ENCODE assay signal across 2 cellular contexts in genomic region chr6:44011350-44011925, GRCh38.
TF ChIP-seq lines count a peak whose summit lies in the region.

No MANE protein-coding gene starts in this region.

TF ChIP-seq in HCT116, 20 proteins besides CTCF, POLR2A, EP300 and RAD21 (continued from another document):
- TF ChIP-seq ZBTB33 (IDR thresholded peaks at IDR 0.05; ENCODE audit: extremely low read depth, insufficient replicate concordance, low read length) (no peak), ZNF274 (IDR thresholded peaks at IDR 0.05; ENCODE audit: low read depth, low read length) (no peak), ELF1 (IDR thresholded peaks at IDR 0.05; ENCODE audit: borderline replicate concordance, low read depth) (no peak), SRF (IDR thresholded peaks at IDR 0.05; ENCODE audit: low read depth) (no peak), JUND (IDR thresholded peaks at IDR 0.05) (no peak), EZH2phosphoT487 (IDR thresholded peaks at IDR 0.05; ENCODE audit: borderline replicate concordance) (no peak)
- TF ChIP-seq, protein P1, sequence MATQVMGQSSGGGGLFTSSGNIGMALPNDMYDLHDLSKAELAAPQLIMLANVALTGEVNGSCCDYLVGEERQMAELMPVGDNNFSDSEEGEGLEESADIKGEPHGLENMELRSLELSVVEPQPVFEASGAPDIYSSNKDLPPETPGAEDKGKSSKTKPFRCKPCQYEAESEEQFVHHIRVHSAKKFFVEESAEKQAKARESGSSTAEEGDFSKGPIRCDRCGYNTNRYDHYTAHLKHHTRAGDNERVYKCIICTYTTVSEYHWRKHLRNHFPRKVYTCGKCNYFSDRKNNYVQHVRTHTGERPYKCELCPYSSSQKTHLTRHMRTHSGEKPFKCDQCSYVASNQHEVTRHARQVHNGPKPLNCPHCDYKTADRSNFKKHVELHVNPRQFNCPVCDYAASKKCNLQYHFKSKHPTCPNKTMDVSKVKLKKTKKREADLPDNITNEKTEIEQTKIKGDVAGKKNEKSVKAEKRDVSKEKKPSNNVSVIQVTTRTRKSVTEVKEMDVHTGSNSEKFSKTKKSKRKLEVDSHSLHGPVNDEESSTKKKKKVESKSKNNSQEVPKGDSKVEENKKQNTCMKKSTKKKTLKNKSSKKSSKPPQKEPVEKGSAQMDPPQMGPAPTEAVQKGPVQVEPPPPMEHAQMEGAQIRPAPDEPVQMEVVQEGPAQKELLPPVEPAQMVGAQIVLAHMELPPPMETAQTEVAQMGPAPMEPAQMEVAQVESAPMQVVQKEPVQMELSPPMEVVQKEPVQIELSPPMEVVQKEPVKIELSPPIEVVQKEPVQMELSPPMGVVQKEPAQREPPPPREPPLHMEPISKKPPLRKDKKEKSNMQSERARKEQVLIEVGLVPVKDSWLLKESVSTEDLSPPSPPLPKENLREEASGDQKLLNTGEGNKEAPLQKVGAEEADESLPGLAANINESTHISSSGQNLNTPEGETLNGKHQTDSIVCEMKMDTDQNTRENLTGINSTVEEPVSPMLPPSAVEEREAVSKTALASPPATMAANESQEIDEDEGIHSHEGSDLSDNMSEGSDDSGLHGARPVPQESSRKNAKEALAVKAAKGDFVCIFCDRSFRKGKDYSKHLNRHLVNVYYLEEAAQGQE (IDR thresholded peaks at IDR 0.05; ENCODE audit: low read depth), result no peak
- TF ChIP-seq, protein P2, sequence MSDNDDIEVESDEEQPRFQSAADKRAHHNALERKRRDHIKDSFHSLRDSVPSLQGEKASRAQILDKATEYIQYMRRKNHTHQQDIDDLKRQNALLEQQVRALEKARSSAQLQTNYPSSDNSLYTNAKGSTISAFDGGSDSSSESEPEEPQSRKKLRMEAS (IDR thresholded peaks at IDR 0.05), result no peak
TF ChIP-seq in HCT116: peak in this region for 0.

TF ChIP-seq in K562, 482 proteins besides CTCF, POLR2A, EP300 and RAD21 (continued from another document):
- no peak for TF ChIP-seq ZNF586 (CRISPR knock-in tag; conservative IDR thresholded peaks at IDR 0.05)
- TF ChIP-seq PTTG1 (tag; IDR thresholded peaks at IDR 0.05; ENCODE audit: low read depth), result no peak
- TF ChIP-seq ZNF354B (CRISPR knock-in tag; IDR thresholded peaks at IDR 0.05), result no peak
- TF ChIP-seq KLF6 (CRISPR knock-in tag; IDR thresholded peaks at IDR 0.05; ENCODE audit: borderline replicate concordance), result no peak
- TF ChIP-seq SMAD1 (IDR thresholded peaks at IDR 0.05; ENCODE audit: low read depth, low read length, partially characterized antibody), result no peak
- no peak for TF ChIP-seq KLF1 (tag; IDR thresholded peaks at IDR 0.05)
- no peak for TF ChIP-seq WHSC1 (IDR thresholded peaks at IDR 0.05; ENCODE audit: low read length)
- TF ChIP-seq MTF1 (CRISPR knock-in tag; IDR thresholded peaks at IDR 0.05; ENCODE audit: borderline replicate concordance), result 0 out of 2 replicates have a peak, but pooled peaks have one; percentile 30
- no peak for TF ChIP-seq ZBTB8A (IDR thresholded peaks at IDR 0.05; ENCODE audit: partially characterized antibody)
- no peak for TF ChIP-seq AFF1 (IDR thresholded peaks at IDR 0.05; ENCODE audit: low read depth in 1 of 2, partially characterized antibody in 2 of 2)
- no peak for TF ChIP-seq ZNF75A (CRISPR knock-in tag; IDR thresholded peaks at IDR 0.05)
- no peak for TF ChIP-seq SOX6 (IDR thresholded peaks at IDR 0.05)
- 0 out of 2 replicates have a peak, but pooled peaks have one; percentile 10 for TF ChIP-seq ZNF165 (CRISPR knock-in tag; IDR thresholded peaks at IDR 0.05; ENCODE audit: borderline replicate concordance)
- TF ChIP-seq BCL6 (CRISPR knock-in tag; IDR thresholded peaks at IDR 0.05), result 0 out of 2 replicates have a peak, but pooled peaks have one; percentile 48
- TF ChIP-seq ZNF76 (CRISPR knock-in tag; IDR thresholded peaks at IDR 0.05; ENCODE audit: borderline replicate concordance), result 0 out of 2 replicates have a peak, but pooled peaks have one; percentile 19
- TF ChIP-seq POLR2G (IDR thresholded peaks at IDR 0.05; ENCODE audit: low read depth, low read length), result no peak
- TF ChIP-seq, protein P3, sequence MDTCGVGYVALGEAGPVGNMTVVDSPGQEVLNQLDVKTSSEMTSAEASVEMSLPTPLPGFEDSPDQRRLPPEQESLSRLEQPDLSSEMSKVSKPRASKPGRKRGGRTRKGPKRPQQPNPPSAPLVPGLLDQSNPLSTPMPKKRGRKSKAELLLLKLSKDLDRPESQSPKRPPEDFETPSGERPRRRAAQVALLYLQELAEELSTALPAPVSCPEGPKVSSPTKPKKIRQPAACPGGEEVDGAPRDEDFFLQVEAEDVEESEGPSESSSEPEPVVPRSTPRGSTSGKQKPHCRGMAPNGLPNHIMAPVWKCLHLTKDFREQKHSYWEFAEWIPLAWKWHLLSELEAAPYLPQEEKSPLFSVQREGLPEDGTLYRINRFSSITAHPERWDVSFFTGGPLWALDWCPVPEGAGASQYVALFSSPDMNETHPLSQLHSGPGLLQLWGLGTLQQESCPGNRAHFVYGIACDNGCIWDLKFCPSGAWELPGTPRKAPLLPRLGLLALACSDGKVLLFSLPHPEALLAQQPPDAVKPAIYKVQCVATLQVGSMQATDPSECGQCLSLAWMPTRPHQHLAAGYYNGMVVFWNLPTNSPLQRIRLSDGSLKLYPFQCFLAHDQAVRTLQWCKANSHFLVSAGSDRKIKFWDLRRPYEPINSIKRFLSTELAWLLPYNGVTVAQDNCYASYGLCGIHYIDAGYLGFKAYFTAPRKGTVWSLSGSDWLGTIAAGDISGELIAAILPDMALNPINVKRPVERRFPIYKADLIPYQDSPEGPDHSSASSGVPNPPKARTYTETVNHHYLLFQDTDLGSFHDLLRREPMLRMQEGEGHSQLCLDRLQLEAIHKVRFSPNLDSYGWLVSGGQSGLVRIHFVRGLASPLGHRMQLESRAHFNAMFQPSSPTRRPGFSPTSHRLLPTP (IDR thresholded peaks at IDR 0.05; ENCODE audit: borderline replicate concordance, extremely low read depth, insufficient read length), result no peak
- TF ChIP-seq, protein P4, sequence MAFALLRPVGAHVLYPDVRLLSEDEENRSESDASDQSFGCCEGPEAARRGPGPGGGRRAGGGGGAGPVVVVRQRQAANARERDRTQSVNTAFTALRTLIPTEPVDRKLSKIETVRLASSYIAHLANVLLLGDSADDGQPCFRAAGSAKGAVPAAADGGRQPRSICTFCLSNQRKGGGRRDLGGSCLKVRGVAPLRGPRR (CRISPR knock-in tag; IDR thresholded peaks at IDR 0.05), result no peak
- no peak for TF ChIP-seq ZNF197 (CRISPR knock-in tag; IDR thresholded peaks at IDR 0.05; ENCODE audit: low read depth)
- no peak for TF ChIP-seq CBFA2T3 (IDR thresholded peaks at IDR 0.05)
- TF ChIP-seq CREB1 (IDR thresholded peaks at IDR 0.05), result no peak
- no peak for TF ChIP-seq CREB1 (CRISPR knock-in tag; IDR thresholded peaks at IDR 0.05)
- peak; percentile 39; the same call in 1 of the 2 replicates for TF ChIP-seq NR2F6 (CRISPR knock-in tag; IDR thresholded peaks at IDR 0.05)
- TF ChIP-seq EWSR1 (IDR thresholded peaks at IDR 0.05; ENCODE audit: borderline replicate concordance, low read depth, partially characterized antibody), result no peak
- no peak for TF ChIP-seq SRSF3 (IDR thresholded peaks at IDR 0.05; ENCODE audit: insufficient read depth, low read length)
